ENCODE assay signal across 13 cellular contexts in the genomic region with DNA sequence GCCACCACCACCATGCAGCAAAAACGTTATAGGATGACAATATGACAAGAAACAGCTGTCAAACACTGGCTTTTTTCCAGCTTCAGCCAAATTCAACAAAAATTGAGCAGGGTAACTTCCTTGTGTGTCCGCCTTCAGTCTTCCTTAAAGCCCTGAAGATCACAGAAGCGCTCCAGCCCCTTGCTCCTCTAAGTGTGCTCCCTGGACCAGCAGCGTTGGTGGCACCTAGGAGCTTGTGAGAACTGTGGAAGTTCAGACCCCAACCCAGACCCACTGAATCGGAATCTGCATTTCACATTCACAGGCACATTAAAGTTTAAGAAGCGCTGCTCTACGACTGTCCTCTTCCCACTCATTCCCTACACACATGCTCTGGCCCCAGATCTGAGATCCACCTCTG.
DNase-seq lines count a peak whose midpoint lies in the region; ATAC-seq and TF ChIP-seq lines count a peak whose summit lies in the region.
"Had no signal": no experiment of that assay in that cellular context is flagged by ENCODE, and none has a peak within 500 bp of the region (broad histone marks: within the 10 kb centered on the region; RNA-seq: fewer than 3 reads in every experiment).

No MANE protein-coding gene starts in this region.

- H3K4me1 Mint-ChIP-seq in CD14-positive monocyte (peaks cover 64% of the 10 kb centered on the region), T-cell (no peaks in the 10 kb centered on the region)

- H3K4me2 ChIP-seq in IMR-90 (ENCODE audit: low read depth, low read length), result no peak overlapping the region
- no peak overlapping the region for H3K4me2 ChIP-seq in mesenchymal stem cell (ENCODE audit: low read length, poor library complexity, severe bottlenecking)
- no peak overlapping the region for H3K4me2 ChIP-seq in smooth muscle cell
- no peak overlapping the region for H3K4me2 ChIP-seq in SK-N-SH

- CTCF ChIA-PET in IMR-90 (lab: Yijun Ruan, JAX), result interaction anchor here (0.6 to 1.3 kb wide), 2 partner anchors 30 to 69 kb away, joined by 3 to 4 read pairs; no protein-coding TSS in a partner anchor
- CTCF ChIA-PET in SK-N-SH (lab: Yijun Ruan, JAX), result interaction anchor here (0.8 to 7.2 kb wide), 33 partner anchors 9 to 596 kb away, joined by 3 to 61 read pairs (median 5); partner anchors contain the start of genes LHFPL2 and SCAMP1
- CTCF ChIA-PET in T-cell (lab: Charles Lee), result no interaction called here

- H3K18ac ChIP-seq in IMR-90 (ENCODE audit: low read depth, low read length) (no peak overlapping the region), mesenchymal stem cell (ENCODE audit: low read depth in 1 of 2, low read length in 2 of 2) (peak overlapping the region in 1 of 2 experiments; percentile 28)

- H2BK15ac ChIP-seq in IMR-90 (ENCODE audit: low read depth, low read length) (0 out of 3 replicates have a peak overlapping the region, but pooled peaks have one; percentile 40), mesenchymal stem cell (ENCODE audit: low read depth, poor library complexity, severe bottlenecking) (no peak overlapping the region)

- H2BK5ac ChIP-seq in IMR-90 (ENCODE audit: low read depth, low read length, poor library complexity, severe bottlenecking), result no peak overlapping the region
- no peak overlapping the region for H2BK5ac ChIP-seq in mesenchymal stem cell (ENCODE audit: low read depth, low read length, poor library complexity, severe bottlenecking)

- BruUV-seq in IMR-90 (replicated peaks; lab: Mats Ljungman, UMichigan), result no TSS peak

- peak overlapping the region in 4 of 7 donors; percentile 43 to 76 (median 75) for H3K27ac Mint-ChIP-seq in CD14-positive monocyte
- H3K27ac Mint-ChIP-seq in T-cell, result no peak overlapping the region
- H3K27ac Mint-ChIP-seq: CD4-positive, alpha-beta T cell had no signal

- H4K91ac ChIP-seq in IMR-90 (ENCODE audit: insufficient read depth, low read depth, low read length) (no peak overlapping the region), mesenchymal stem cell (ENCODE audit: low read length) (peak overlapping the region; percentile 35)

- H3K4me3 ChIP-seq in IMR-90 (ENCODE audit: insufficient read depth, low read depth, low read length) (no peak overlapping the region), mesenchymal stem cell (ENCODE audit: insufficient read depth in 1 of 2, low read depth in 1 of 2, low read length in 2 of 2) (no peak overlapping the region), smooth muscle cell (no peak overlapping the region), SK-N-SH (ENCODE audit: low read depth in 2 of 2, low read length in 1 of 2) (no peak overlapping the region)
- H3K4me3 ChIP-seq: HAP-1 had no signal

- DNase-seq in CD14-positive monocyte (ENCODE audit: low spot score), result no peak
- no peak for DNase-seq in IMR-90
- no peak for DNase-seq in mesenchymal stem cell
- DNase-seq in smooth muscle cell (lab: John Stamatoyannopoulos, UW; ENCODE audit: unreplicated experiment), result no peak
- DNase-seq in SK-N-SH, result no peak
- no peak for DNase-seq in T-cell
- DNase-seq: BE2C; C1 segment of cervical spinal cord; Caco-2; CD4-positive, alpha-beta T cell had no signal

- POLR2A ChIA-PET in IMR-90 (lab: Charles Lee; ENCODE audit: unreplicated experiment) (interaction anchor here (0.6 kb wide), 1 partner anchor 588 kb away, joined by 5 read pairs; no protein-coding TSS in a partner anchor), SK-N-SH (lab: Yijun Ruan, JAX) (no interaction called here), T-cell (lab: Charles Lee) (no interaction called here)

- H3K23ac ChIP-seq in IMR-90 (ENCODE audit: low read depth, low read length), result no peak overlapping the region
- no peak overlapping the region for H3K23ac ChIP-seq in mesenchymal stem cell (ENCODE audit: low read length in 2 of 2)

- H3K36me3 Mint-ChIP-seq in CD14-positive monocyte (peaks cover 0 to 6% of the 10 kb centered on the region in 2 donors), T-cell (no peaks in the 10 kb centered on the region)

- H3K4ac ChIP-seq in IMR-90 (ENCODE audit: low read depth, low read length), result no peak overlapping the region
- no peak overlapping the region for H3K4ac ChIP-seq in mesenchymal stem cell (ENCODE audit: low read depth in 1 of 2, low read length in 2 of 2)

- intact Hi-C loops in CD14-positive monocyte (cut with micrococcal nuclease) (no loop called here), IMR-90 (cut with micrococcal nuclease) (loop anchor here (5.0 to 10.0 kb wide), 2 partner anchors 271 to 358 kb away; no protein-coding TSS in a partner anchor)

- H4K8ac ChIP-seq in IMR-90 (ENCODE audit: low read depth in 2 of 2, low read length in 2 of 2) (peak overlapping the region in 1 of 2 experiments; percentile 17; a peak in 1 of 4 replicates), mesenchymal stem cell (ENCODE audit: low read length) (no peak overlapping the region)

- peak overlapping the region; percentile 12; the same call in 1 of the 2 replicates for H2AK5ac ChIP-seq in IMR-90 (ENCODE audit: low read depth, low read length)
- peak overlapping the region; percentile 19 for H2AK5ac ChIP-seq in mesenchymal stem cell (ENCODE audit: low read length, severe bottlenecking)

- WGBS in IMR-90 (ENCODE audit: extremely low coverage in 2 of 2, insufficient read length in 1 of 2), 2 experiments, result 90% methylated on average over 2 of the region's 7 CpGs; no CpG with 5 or more reads in 1 of the 2 experiments
- WGBS in mesenchymal stem cell, result 86% methylated on average over 7 of the region's 7 CpGs
- 69% methylated on average over 7 of the region's 7 CpGs for whole genome bisulfite sequencing in smooth muscle cell (ENCODE audit: low lambda C conversion rate)
- whole genome bisulfite sequencing in SK-N-SH (ENCODE audit: low lambda C conversion rate), result 83% methylated on average over 7 of the region's 7 CpGs

- peaks cover 32% of the 10 kb centered on the region for H3K79me2 ChIP-seq in smooth muscle cell (ENCODE audit: low read depth)
- peaks cover 100% of the 10 kb centered on the region for H3K79me2 ChIP-seq in SK-N-SH (ENCODE audit: insufficient read depth)

- no peak overlapping the region for H3K14ac ChIP-seq in IMR-90 (replicated peaks; ENCODE audit: low read depth, low read length)
- no peak overlapping the region for H3K14ac ChIP-seq in mesenchymal stem cell (ENCODE audit: low read length in 2 of 2)

- no peaks in the 10 kb centered on the region for H3K9me3 ChIP-seq in IMR-90 (ENCODE audit: control insufficient read depth, insufficient read depth, low read length)
- no peaks in the 10 kb centered on the region for H3K9me3 ChIP-seq in mesenchymal stem cell (ENCODE audit: control insufficient read depth, low read length)
- no peaks in the 10 kb centered on the region for H3K9me3 ChIP-seq in smooth muscle cell (replicated peaks; ENCODE audit: low read depth)
- H3K9me3 ChIP-seq in SK-N-SH, result no peaks in the 10 kb centered on the region
- H3K9me3 ChIP-seq: BE2C, Caco-2, HAP-1 had no signal

- no peak overlapping the region for H3K56ac ChIP-seq in IMR-90 (ENCODE audit: extremely low read depth, insufficient read depth, low read length)

- no peak overlapping the region for H4K5ac ChIP-seq in IMR-90 (ENCODE audit: low read depth, low read length)

- dilution Hi-C loops in IMR-90 (cut with HindIII; ENCODE audit: low sequenced_read_pairs, unreplicated experiment), result no loop called here

- in situ Hi-C loops in IMR-90 (cut with MboI; ENCODE audit: low sequenced_read_pairs), result loop anchor here (5.0 to 10.0 kb wide), 2 partner anchors 101 to 358 kb away; no protein-coding TSS in a partner anchor

- H3K4me3 Mint-ChIP-seq in CD14-positive monocyte, result no peak overlapping the region
- no peak overlapping the region for H3K4me3 Mint-ChIP-seq in T-cell
- H3K4me3 Mint-ChIP-seq: CD4-positive, alpha-beta T cell had no signal

- TF ChIP-seq RAD21 in IMR-90 (IDR thresholded peaks at IDR 0.05; ENCODE audit: low read length) (no peak), SK-N-SH (IDR thresholded peaks at IDR 0.05; ENCODE audit: low read length) (no peak)

- H2BK12ac ChIP-seq in mesenchymal stem cell (ENCODE audit: low read length in 2 of 2), result no peak overlapping the region

- no peak for ATAC-seq in IMR-90 (ENCODE audit: low read depth)
- ATAC-seq in T-cell (replicated peaks in 1 of 4), result no peak
- ATAC-seq in HG03135 (IDR thresholded peaks at IDR 0.05; ENCODE audit: unreplicated experiment), result no peak

- no peaks in the 10 kb centered on the region for H3K27me3 ChIP-seq in IMR-90 (ENCODE audit: control insufficient read depth, insufficient read depth, low read length)
- no peaks in the 10 kb centered on the region for H3K27me3 ChIP-seq in mesenchymal stem cell (ENCODE audit: control insufficient read depth in 1 of 2, insufficient read depth in 1 of 2, low read length in 2 of 2)
- H3K27me3 ChIP-seq in smooth muscle cell (ENCODE audit: low read depth), result no peaks in the 10 kb centered on the region
- no peaks in the 10 kb centered on the region for H3K27me3 ChIP-seq in SK-N-SH (ENCODE audit: insufficient read depth)
- H3K27me3 ChIP-seq: BE2C had no signal

- TF ChIP-seq CTCF in CD14-positive monocyte (IDR thresholded peaks at IDR 0.05), result no peak
- no peak for TF ChIP-seq CTCF in IMR-90 (conservative IDR thresholded peaks at IDR 0.05; ENCODE audit: low read depth, low read length)
- TF ChIP-seq CTCF in smooth muscle cell (IDR thresholded peaks at IDR 0.05; ENCODE audit: borderline replicate concordance, insufficient read depth, poor library complexity, severe bottlenecking), result no peak
- TF ChIP-seq CTCF in SK-N-SH (IDR thresholded peaks at IDR 0.05), result no peak

- H2BK20ac ChIP-seq in IMR-90 (ENCODE audit: low read depth, low read length), result no peak overlapping the region

- H2AFZ ChIP-seq in IMR-90 (replicated peaks; ENCODE audit: low read length, poor library complexity) (no peak overlapping the region), mesenchymal stem cell (ENCODE audit: low read depth, low read length) (no peak overlapping the region), smooth muscle cell (ENCODE audit: low read depth) (no peak overlapping the region), SK-N-SH (ENCODE audit: low read depth) (no peak overlapping the region)

- H3K27ac ChIP-seq in IMR-90 (ENCODE audit: insufficient read depth, low read length) (no peak overlapping the region), mesenchymal stem cell (ENCODE audit: low read length, poor library complexity, severe bottlenecking) (no peak overlapping the region), smooth muscle cell (ENCODE audit: low read depth) (no peak overlapping the region), SK-N-SH (ENCODE audit: low read depth in 2 of 2, low read length in 1 of 2) (peak overlapping the region in 1 of 2 experiments; percentile 97; a peak in 1 of 4 replicates)
- H3K27ac ChIP-seq: HL-60 had no signal

- no peak overlapping the region for H2BK120ac ChIP-seq in IMR-90 (ENCODE audit: low read depth, low read length)
- H2BK120ac ChIP-seq in mesenchymal stem cell (ENCODE audit: low read depth, low read length), result no peak overlapping the region

- peaks cover 2% of the 10 kb centered on the region; the same call in 1 of the 2 replicates for H3K36me3 ChIP-seq in IMR-90 (ENCODE audit: control insufficient read depth, insufficient read depth, low read length)
- no peaks in the 10 kb centered on the region for H3K36me3 ChIP-seq in mesenchymal stem cell (ENCODE audit: control insufficient read depth in 1 of 2, insufficient read depth in 2 of 2, low read depth in 1 of 2, low read length in 2 of 2)
- no peaks in the 10 kb centered on the region for H3K36me3 ChIP-seq in smooth muscle cell (ENCODE audit: low read depth)
- peaks cover 0 to 4% of the 10 kb centered on the region in 2 experiments for H3K36me3 ChIP-seq in SK-N-SH (replicated peaks in 1 of 2; ENCODE audit: control insufficient read depth in 1 of 2, insufficient read depth in 2 of 2, low read length in 1 of 2)
- H3K36me3 ChIP-seq: BE2C, HAP-1 had no signal

- H4K20me1 ChIP-seq in IMR-90 (ENCODE audit: insufficient read depth, low read length) (no peaks in the 10 kb centered on the region), smooth muscle cell (ENCODE audit: low read depth) (peaks cover 14% of the 10 kb centered on the region), SK-N-SH (ENCODE audit: insufficient read depth) (no peaks in the 10 kb centered on the region)

- H2AK9ac ChIP-seq in IMR-90 (replicated peaks; ENCODE audit: low read depth, low read length, poor library complexity), result no peak overlapping the region

- no peak for TF ChIP-seq POLR2A in IMR-90 (IDR thresholded peaks at IDR 0.05; ENCODE audit: low read depth, low read length)

- H3K4me1 ChIP-seq in IMR-90 (ENCODE audit: control insufficient read depth, insufficient read depth, low read length) (peaks cover 11% of the 10 kb centered on the region), mesenchymal stem cell (ENCODE audit: control insufficient read depth, insufficient read depth, low read depth, low read length) (peaks cover 15% of the 10 kb centered on the region), smooth muscle cell (ENCODE audit: low read depth) (peaks cover 20% of the 10 kb centered on the region), SK-N-SH (ENCODE audit: control insufficient read depth in 1 of 2, insufficient read depth in 2 of 2, low read depth in 1 of 2, low read length in 1 of 2) (peaks cover 0 to 31% of the 10 kb centered on the region in 2 experiments; a peak in 3 of 4 replicates)
- H3K4me1 ChIP-seq: Caco-2, HAP-1 had no signal

- peaks cover 0 to 3% (median 0%) of the 10 kb centered on the region in 3 donors for H3K27me3 Mint-ChIP-seq in CD14-positive monocyte (ENCODE audit: low read depth in 3 of 3)
- H3K27me3 Mint-ChIP-seq in T-cell, result no peaks in the 10 kb centered on the region
- H3K27me3 Mint-ChIP-seq: CD4-positive, alpha-beta T cell had no signal

- H3F3A ChIP-seq in smooth muscle cell (ENCODE audit: low read depth) (peaks cover 18% of the 10 kb centered on the region), SK-N-SH (replicated peaks; ENCODE audit: insufficient read depth) (peaks cover 26% of the 10 kb centered on the region)

- no peaks in the 10 kb centered on the region for H3K9me2 ChIP-seq in SK-N-SH

- H3K79me1 ChIP-seq in IMR-90 (ENCODE audit: low read depth in 1 of 2, low read length in 2 of 2) (peaks cover 27 to 74% of the 10 kb centered on the region in 2 experiments), mesenchymal stem cell (replicated peaks; ENCODE audit: low read length, poor library complexity, severe bottlenecking) (peaks cover 27% of the 10 kb centered on the region)

- H3K9me1 ChIP-seq in IMR-90 (ENCODE audit: insufficient read depth, low read length), result peaks cover 17% of the 10 kb centered on the region

- H3K9me3 Mint-ChIP-seq in CD14-positive monocyte (no peaks in the 10 kb centered on the region), T-cell (no peaks in the 10 kb centered on the region)
- H3K9me3 Mint-ChIP-seq: CD4-positive, alpha-beta T cell had no signal

- no peak for TF ChIP-seq EP300 in SK-N-SH (IDR thresholded peaks at IDR 0.05; ENCODE audit: borderline replicate concordance in 1 of 2, low read depth in 1 of 2, low read length in 1 of 2)

- H3K9ac ChIP-seq in IMR-90 (ENCODE audit: low read depth, low read length) (no peak overlapping the region), mesenchymal stem cell (ENCODE audit: low read length) (peak overlapping the region; percentile 54), smooth muscle cell (ENCODE audit: low read depth) (peak overlapping the region; percentile 15), SK-N-SH (no peak overlapping the region)

Comparison
In these comparisons a context has a peak if more than half of its experiments do, and no peak if none do; other contexts are left out.
1. H3K27ac Mint-ChIP-seq: peak in CD14-positive monocyte (4 of 7); none in T-cell (0 of 2).
2. H3K9ac ChIP-seq: peak in mesenchymal stem cell (single experiment) and smooth muscle cell (single experiment); none in IMR-90 (single experiment) and SK-N-SH (single experiment).
3. CTCF ChIA-PET loops: an anchor here in IMR-90 (0.6 to 1.3 kb wide) and SK-N-SH (0.8 to 7.2 kb wide); none called in T-cell.